In genomic region chr1:190067592-190067991, GRCh38 we compare ENCODE assay signal across 16 cellular contexts.
DNase-seq lines count a peak whose midpoint lies in the region; FAIRE-seq and TF ChIP-seq lines count a peak whose summit lies in the region.
"Had no signal": no experiment of that assay in that cellular context is flagged by ENCODE, and none has a peak within 500 bp of the region (broad histone marks: within the 10 kb centered on the region; RNA-seq: fewer than 3 reads in every experiment).

No MANE protein-coding gene starts in this region.

- 78 to 81% (median 79%) methylated on average over 3 of the region's 3 CpGs for WGBS in ovary, 3 donors

- no peak overlapping the region for H3K4me2 ChIP-seq in astrocyte (ENCODE audit: low read length)

- no peaks in the 10 kb centered on the region for H4K20me1 ChIP-seq in astrocyte (ENCODE audit: insufficient read depth, low read length)

- no peaks in the 10 kb centered on the region for H3K36me3 Mint-ChIP-seq in astrocyte (ENCODE audit: low read depth, unreplicated experiment)

- no peak for TF ChIP-seq POLR2A in ovary (IDR thresholded peaks at IDR 0.05)

- peaks cover 8% of the 10 kb centered on the region for H3K4me1 Mint-ChIP-seq in astrocyte (ENCODE audit: low read depth, unreplicated experiment)
- H3K4me1 Mint-ChIP-seq: nephron had no signal

- no peak for TF ChIP-seq EP300 in ovary (IDR thresholded peaks at IDR 0.05)

- H3K36me3 ChIP-seq in astrocyte (ENCODE audit: insufficient read depth, low read length) (no peaks in the 10 kb centered on the region), ovary (no peaks in the 10 kb centered on the region)
- H3K36me3 ChIP-seq in effector memory CD4-positive, alpha-beta T cell (ENCODE audit: control insufficient read depth, insufficient read depth, low read length), result no peaks in the 10 kb centered on the region
- H3K36me3 ChIP-seq: tibial nerve had no signal

- DNase-seq in DMS53 (lab: John Stamatoyannopoulos, UW) (peak; percentile 30), DMS53 treated with DMSO at 0.1 percent for 48 hours (lab: John Stamatoyannopoulos, UW; ENCODE audit: unreplicated experiment) (no peak), HPDE6-E6E7 (ENCODE audit: extremely low spot score) (peak; percentile 21), astrocyte (ENCODE audit: low read depth) (peak; percentile 69), myocyte (ENCODE audit: low read depth) (peak; percentile 29), ovary (no peak), kidney glomerular epithelial cell (lab: John Stamatoyannopoulos, UW) (no peak)
- no peak for DNase-seq in effector memory CD4-positive, alpha-beta T cell
- DNase-seq: activated CD4-positive, alpha-beta T cell treated with anti-CD3 and anti-CD28 coated beads, Interleukin-2, amount 50 U/mL, for 48 hours; activated gamma-delta T cell treated with Interleukin-2 at 50 U/mL for 16 hours; left colon; NCI-H2081; T-helper 2 cell had no signal

- TF ChIP-seq CTCF in astrocyte (IDR thresholded peaks at IDR 0.05; ENCODE audit: insufficient read depth, low read depth, low read length) (no peak), ovary (IDR thresholded peaks at IDR 0.05) (no peak)

- peak; percentile 9 for FAIRE-seq in astrocyte (lab: Jason Lieb, UNC)

- no peaks in the 10 kb centered on the region for H3K9me3 ChIP-seq in astrocyte (ENCODE audit: insufficient read depth, low read depth, low read length)
- H3K9me3 ChIP-seq in ovary, result no peaks in the 10 kb centered on the region
- no peaks in the 10 kb centered on the region for H3K9me3 ChIP-seq in effector memory CD4-positive, alpha-beta T cell (ENCODE audit: control insufficient read depth, low read length)
- H3K9me3 ChIP-seq: tibial nerve had no signal

- no peaks in the 10 kb centered on the region for H3K4me1 ChIP-seq in astrocyte (ENCODE audit: insufficient read depth, low read length)
- no peaks in the 10 kb centered on the region for H3K4me1 ChIP-seq in ovary (ENCODE audit: insufficient read depth)
- no peaks in the 10 kb centered on the region for H3K4me1 ChIP-seq in effector memory CD4-positive, alpha-beta T cell (ENCODE audit: control insufficient read depth, insufficient read depth, low read length, poor library complexity, severe bottlenecking)
- H3K4me1 ChIP-seq: tibial nerve had no signal

- no peaks in the 10 kb centered on the region for H3K79me2 ChIP-seq in astrocyte (ENCODE audit: insufficient read depth, low read length)

- no peaks in the 10 kb centered on the region for H3K27me3 Mint-ChIP-seq in astrocyte (ENCODE audit: low read depth, unreplicated experiment)

- intact Hi-C loops in ovary (cut with DNase I), result no loop called here

- no peak overlapping the region for H3K9ac ChIP-seq in astrocyte (ENCODE audit: low read length)

- H3K27ac ChIP-seq in astrocyte (ENCODE audit: low read depth, low read length) (no peak overlapping the region), ovary (no peak overlapping the region)
- no peak overlapping the region for H3K27ac ChIP-seq in effector memory CD4-positive, alpha-beta T cell (ENCODE audit: insufficient read depth, low read length, poor library complexity, severe bottlenecking)
- H3K27ac ChIP-seq: 22Rv1, tibial nerve had no signal

- no peak overlapping the region for H3K27ac Mint-ChIP-seq in astrocyte (ENCODE audit: unreplicated experiment)
- H3K27ac Mint-ChIP-seq: nephron had no signal

- H3K4me3 Mint-ChIP-seq in astrocyte (ENCODE audit: unreplicated experiment), result no peak overlapping the region
- H3K4me3 Mint-ChIP-seq: nephron had no signal

- H2AFZ ChIP-seq in astrocyte (ENCODE audit: low read depth, low read length), result no peak overlapping the region

- H3K4me3 ChIP-seq in astrocyte (ENCODE audit: insufficient read depth, low read depth, low read length) (no peak overlapping the region), ovary (no peak overlapping the region)
- no peak overlapping the region for H3K4me3 ChIP-seq in effector memory CD4-positive, alpha-beta T cell (ENCODE audit: insufficient read depth, low read depth, low read length, poor library complexity, severe bottlenecking)
- H3K4me3 ChIP-seq: tibial nerve had no signal

- no peaks in the 10 kb centered on the region for H3K27me3 ChIP-seq in astrocyte (ENCODE audit: insufficient read depth, low read length)
- H3K27me3 ChIP-seq in ovary, result no peaks in the 10 kb centered on the region
- no peaks in the 10 kb centered on the region for H3K27me3 ChIP-seq in effector memory CD4-positive, alpha-beta T cell (replicated peaks; ENCODE audit: control insufficient read depth, insufficient read depth, low read length, poor library complexity, severe bottlenecking)
- H3K27me3 ChIP-seq: tibial nerve had no signal

- no peaks in the 10 kb centered on the region for H3K9me3 Mint-ChIP-seq in astrocyte (ENCODE audit: unreplicated experiment)

Comparison
In these comparisons a context has a peak if more than half of its experiments do, and no peak if none do; other contexts are left out.
1. DNase-seq: peak in DMS53 (single experiment), HPDE6-E6E7 (single experiment), astrocyte (single experiment) and myocyte (single experiment); none in DMS53 treated with DMSO at 0.1 percent for 48 hours (single experiment), ovary (0 of 5), effector memory CD4-positive, alpha-beta T cell (0 of 3) and kidney glomerular epithelial cell (single experiment).